ENCODE assay signal across 8 cellular contexts in the genomic region with DNA sequence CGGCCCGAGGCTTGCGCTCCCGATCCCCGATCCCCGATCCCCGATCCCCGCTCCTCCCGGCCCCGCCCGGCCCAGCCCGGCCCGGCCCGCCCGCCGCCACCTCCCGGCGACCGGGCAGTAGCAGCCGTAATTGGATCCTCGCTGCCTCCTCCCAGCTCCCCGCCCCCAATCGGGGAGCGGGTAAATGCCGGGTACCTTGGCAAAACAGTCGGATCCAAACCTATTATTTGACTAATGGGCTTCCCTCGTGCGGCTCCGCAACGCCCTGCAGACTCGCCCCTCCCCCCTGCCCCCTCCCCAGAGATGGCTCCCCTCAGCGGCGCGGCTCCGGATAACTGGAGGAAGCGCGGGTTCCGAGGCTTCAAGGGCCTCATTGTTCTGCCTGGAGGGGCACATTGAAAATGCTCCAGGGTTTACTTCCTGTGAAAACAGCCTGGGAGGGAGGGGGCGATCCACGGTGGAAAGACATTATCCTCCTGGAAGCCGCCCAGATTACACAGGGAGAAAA.
DNase-seq lines count a peak whose midpoint lies in the region; ATAC-seq and TF ChIP-seq lines count a peak whose summit lies in the region.

No MANE protein-coding gene starts in this region.

- intact Hi-C loops in left ventricle myocardium superior (cut with micrococcal nuclease) (loop anchor here (10.0 kb wide), 1 partner anchor 91 kb away; the partner anchor contains the start of gene ZMIZ1), prostate gland (cut with DNase I) (loop anchor here (2.0 kb wide), 2 partner anchors 95 to 169 kb away; partner anchors contain the start of gene ZMIZ1)

- peaks cover 6% of the 10 kb centered on the region for H3K4me1 ChIP-seq in prostate gland (replicated peaks)

- no peaks in the 10 kb centered on the region for H3K9me3 ChIP-seq in prostate gland

- no peaks in the 10 kb centered on the region for H3K36me3 ChIP-seq in prostate gland

- TF ChIP-seq POLR2A in prostate gland (IDR thresholded peaks at IDR 0.05), result no peak

- DNase-seq in DMS79 treated with DMSO at 0.1 percent for 48 hours (lab: John Stamatoyannopoulos, UW) (peak; percentile 70), GOT3 (lab: John Stamatoyannopoulos, UW) (peak; percentile 55), Kasumi-1 (lab: John Stamatoyannopoulos, UW) (peak; percentile 64 to 66), RPMI8226 (peak; percentile 56), amygdala (lab: John Stamatoyannopoulos, UW) (peak in 55 of 56 donors; percentile 38 to 92 (median 80)), left ventricle myocardium superior (peak; percentile 82), prostate gland (ENCODE audit: low spot score) (peak; percentile 81), GM13976 (ENCODE audit: low spot score) (no peak)

- peak overlapping the region; percentile 95 to 96 for H3K27ac ChIP-seq in prostate gland

- peak overlapping the region; percentile 40 to 48 for H3K4me3 ChIP-seq in prostate gland

- no peaks in the 10 kb centered on the region for H3K27me3 ChIP-seq in prostate gland (replicated peaks; ENCODE audit: insufficient read depth)

- 2% methylated on average over 26 of the region's 41 CpGs for WGBS in prostate gland

- in situ Hi-C loops in GM13976 (cut with MboI; ENCODE audit: low sequenced_read_pairs, unreplicated experiment), result no loop called here

- peak; percentile 66 for ATAC-seq in left ventricle myocardium superior

- TF ChIP-seq CTCF in prostate gland (IDR thresholded peaks at IDR 0.05), result peak in 1 of 4 experiments; percentile 10
- TF ChIP-seq CTCF in GM13976 (IDR thresholded peaks at IDR 0.05; ENCODE audit: borderline replicate concordance, control extremely low read depth, extremely low read depth, insufficient read depth, missing control alignments), result no peak
